ENCODE assay signal across 8 cellular contexts in the genomic region with DNA sequence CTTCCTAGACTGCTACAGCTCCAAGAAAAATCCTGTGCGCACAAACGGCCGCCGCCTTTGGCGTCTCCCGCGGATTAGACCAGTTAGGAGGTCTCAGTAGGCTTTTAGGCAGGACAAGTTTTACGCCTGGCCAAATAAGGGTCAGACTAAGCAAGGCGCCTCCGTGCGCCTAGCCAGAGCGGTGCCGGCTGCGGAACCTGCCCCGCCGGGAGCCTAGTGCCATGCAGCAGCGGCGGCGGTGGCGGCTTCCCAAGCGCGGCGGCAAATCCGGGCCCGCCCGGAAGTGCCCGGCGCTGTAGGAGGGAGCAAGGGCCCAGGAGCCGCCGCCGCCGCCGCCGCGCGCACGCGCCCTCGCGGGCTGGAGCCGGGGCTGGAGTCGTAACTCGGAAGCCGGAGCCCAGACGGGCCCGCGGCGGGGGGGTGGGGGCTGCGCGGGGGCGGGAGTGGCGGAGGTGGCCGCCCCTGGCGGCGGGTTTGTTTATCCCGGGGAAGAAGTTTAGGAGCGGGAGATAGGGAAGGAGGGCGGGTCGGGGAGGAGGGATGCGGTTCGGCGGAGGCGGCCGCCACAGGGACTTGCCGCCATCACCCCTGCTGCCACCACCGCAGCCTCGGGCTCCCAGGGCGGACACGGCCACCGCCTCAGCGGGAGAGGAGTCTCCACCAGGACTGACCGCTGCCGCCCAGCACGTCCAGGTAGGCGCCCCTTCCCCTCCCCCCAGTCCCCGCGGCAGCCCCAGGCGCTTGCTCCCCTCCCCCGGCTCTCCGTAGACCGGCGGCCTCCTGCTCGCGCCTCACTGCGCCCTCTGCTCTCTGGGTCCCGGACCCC. TPM values are rescaled to one million over a fixed set of nuclear protein-coding genes. Genes with fewer than 3 reads are reported as not detected.
DNase-seq lines count a peak whose midpoint lies in the region; ATAC-seq, FAIRE-seq and TF ChIP-seq lines count a peak whose summit lies in the region.

A gene (plus strand): TSS at position 344 of the 826 bp plus-strand sequence. CDS start 48,447 bp downstream, outside the sequence.

- H4K20me1 ChIP-seq in BLaER1 treated with 17β-estradiol and CSF1 and Interleukin-3, amounts not matched to agents 10 nM and 100 nM = peaks cover 0 to 41% (median 29%) of the 10 kb centered on the region in 11 experiments; a peak in 15 of 22 replicates
- H4K20me1 ChIP-seq in HepG2 (ENCODE audit: insufficient read depth, low read length) = peaks cover 27% of the 10 kb centered on the region; the same call in 1 of the 2 replicates

- H3K9ac ChIP-seq in BLaER1 treated with 17β-estradiol and CSF1 and Interleukin-3, amounts not matched to agents 10 nM and 100 nM = peak within 1 kb of the TSS; percentile 84 to 94 (median 89)
- peak within 1 kb of the TSS; percentile 95 for H3K9ac ChIP-seq in HepG2 (ENCODE audit: insufficient read depth, low read depth, low read length)

- POLR2A ChIA-PET in HepG2 (lab: Yijun Ruan, JAX) = interaction anchor here (0.7 to 5.0 kb wide), 23 partner anchors 8 to 573 kb away, joined by 3 to 65 read pairs (median 4); a partner anchor contains a TSS

- peak within 1 kb of the TSS; percentile 79 to 91 (median 87) for H3K27ac ChIP-seq in BLaER1 treated with 17β-estradiol and CSF1 and Interleukin-3, amounts not matched to agents 10 nM and 100 nM
- H3K27ac ChIP-seq in HepG2 (ENCODE audit: extremely low read length, insufficient read depth, low read length) = peak within 1 kb of the TSS; percentile 96

- H3K9me3 ChIP-seq in BLaER1 treated with 17β-estradiol and CSF1 and Interleukin-3, amounts not matched to agents 10 nM and 100 nM (replicated peaks in 1 of 11) = no peaks in the 10 kb centered on the region
- no peaks in the 10 kb centered on the region for H3K9me3 ChIP-seq in HepG2 (ENCODE audit: low read length)

- BruUV-seq in HepG2 (replicated peaks; lab: Mats Ljungman, UMichigan) = no TSS peak

- H3K79me2 ChIP-seq in HepG2 (ENCODE audit: insufficient read depth, low read length) = peaks cover 60% of the 10 kb centered on the region

- H3K4me3 ChIP-seq in BLaER1 treated with 17β-estradiol and CSF1 and Interleukin-3, amounts not matched to agents 10 nM and 100 nM = peak within 1 kb of the TSS; percentile 87 to 99 (median 90)
- H3K4me3 ChIP-seq in HepG2 (replicated peaks in 1 of 3; ENCODE audit: insufficient read depth in 1 of 3, low read depth in 2 of 3, low read length in 3 of 3) = peak within 1 kb of the TSS; percentile 78 to 94 (median 93)

- DNase-seq in GM19239 (ENCODE audit: insufficient read length, low spot score) (peak; percentile 82), NCI-H524 treated with DMSO at 0.1 percent for 48 hours (lab: John Stamatoyannopoulos, UW) (peak; percentile 10), dedifferentiated amniotic fluid mesenchymal stem cell (ENCODE audit: extremely low spot score) (peak; percentile 74), HepG2 (ENCODE audit: low spot score) (peak; percentile 87)
- peak; percentile 74 for DNase-seq in activated CD4-positive, alpha-beta T cell treated with anti-CD3 and anti-CD28 coated beads, Interleukin-2, amount 50 U/mL, for 1 hour
- peak; percentile 86 for DNase-seq in stimulated activated CD4-positive, alpha-beta T cell treated with anti-CD3 and anti-CD28 coated beads, Interleukin-4, amount 100 ng/mL, for 1 hour

- 0 out of 4 replicates have a peak, but pooled peaks of 1 of the 2 experiments have one; percentile 29 for TF ChIP-seq EP300 in HepG2 (IDR thresholded peaks at IDR 0.05; ENCODE audit: low read depth in 2 of 2, low read length in 2 of 2)
- TF ChIP-seq EP300 in HepG2 (CRISPR knock-in tag; IDR thresholded peaks at IDR 0.05; ENCODE audit: borderline replicate concordance) = no peak

- peak; percentile 69 for ATAC-seq in HG03442 (IDR thresholded peaks at IDR 0.05; ENCODE audit: unreplicated experiment)
- peak; percentile 92 for ATAC-seq in HepG2

- CTCF ChIA-PET in HepG2 (lab: Yijun Ruan, JAX; ENCODE audit: low intra/inter-chr PET ratio, low total read pairs) = interaction anchor here (1.4 kb wide), 1 partner anchor 128 kb away, joined by 3 read pairs; no protein-coding TSS in a partner anchor

- FAIRE-seq in GM19239 (lab: Jason Lieb, UNC) (peak; percentile 73), HepG2 (lab: Jason Lieb, UNC) (no peak)

- peak; percentile 81 for TF ChIP-seq RAD21 in HepG2 (CRISPR knock-in tag; IDR thresholded peaks at IDR 0.05)

- in situ Hi-C loops in HepG2 (cut with HindIII; ENCODE audit: extremely low pct_ligation_motif_present, low pct_unique_long_range_greater_than_20kb) = no loop called here

- peak within 1 kb of the TSS; percentile 83 to 99 (median 93) for H3K4me2 ChIP-seq in BLaER1 treated with 17β-estradiol and CSF1 and Interleukin-3, amounts not matched to agents 10 nM and 100 nM
- peak within 1 kb of the TSS; percentile 95 for H3K4me2 ChIP-seq in HepG2 (ENCODE audit: low read depth, low read length)

- TF ChIP-seq CTCF in HepG2 (CRISPR knock-in tag; IDR thresholded peaks at IDR 0.05) = peak; percentile 38; the same call in 1 of the 2 replicates

- intact Hi-C loops in HepG2 (cut with micrococcal nuclease; ENCODE audit: unreplicated experiment) = loop anchor here (2.0 to 10.0 kb wide), 7 partner anchors 27 to 589 kb away; no protein-coding TSS in a partner anchor

- peaks cover 31 to 67% (median 49%) of the 10 kb centered on the region in 10 experiments for H3K4me1 ChIP-seq in BLaER1 treated with 17β-estradiol and CSF1 and Interleukin-3, amounts not matched to agents 10 nM and 100 nM
- peaks cover 56% of the 10 kb centered on the region for H3K4me1 ChIP-seq in HepG2 (ENCODE audit: insufficient read depth, low read length)

- peak within 1 kb of the TSS; percentile 96 for H2AFZ ChIP-seq in HepG2 (ENCODE audit: low read length)

- H3K36me3 ChIP-seq in BLaER1 treated with 17β-estradiol and CSF1 and Interleukin-3, amounts not matched to agents 10 nM and 100 nM = peaks cover 0 to 6% (median 0%) of the 10 kb centered on the region in 11 experiments; a peak in 1 of 22 replicates
- H3K36me3 ChIP-seq in HepG2 (replicated peaks in 1 of 2; ENCODE audit: control insufficient read depth in 1 of 2, insufficient read depth in 2 of 2, low read length in 2 of 2) = no peaks in the 10 kb centered on the region

- peak; percentile 85 to 93 for TF ChIP-seq POLR2A in HepG2 (IDR thresholded peaks at IDR 0.05; ENCODE audit: insufficient read depth in 1 of 2, low read depth in 2 of 2, low read length in 2 of 2)

- WGBS in HepG2 (ENCODE audit: low lambda C conversion rate) = 1% methylated on average over 37 of the region's 86 CpGs

- H3K27me3 ChIP-seq in BLaER1 treated with 17β-estradiol and CSF1 and Interleukin-3, amounts not matched to agents 10 nM and 100 nM = no peaks in the 10 kb centered on the region
- H3K27me3 ChIP-seq in HepG2 (ENCODE audit: control insufficient read depth in 1 of 2, insufficient read depth in 2 of 2, low read length in 2 of 2) = no peaks in the 10 kb centered on the region; a peak in 1 of 5 replicates

TF ChIP-seq in HepG2, 621 proteins besides CTCF, POLR2A, EP300 and RAD21 (continues in another document):
- no peak for TF ChIP-seq ZNF430 (CRISPR knock-in tag; IDR thresholded peaks at IDR 0.05)
- TF ChIP-seq, protein P1, sequence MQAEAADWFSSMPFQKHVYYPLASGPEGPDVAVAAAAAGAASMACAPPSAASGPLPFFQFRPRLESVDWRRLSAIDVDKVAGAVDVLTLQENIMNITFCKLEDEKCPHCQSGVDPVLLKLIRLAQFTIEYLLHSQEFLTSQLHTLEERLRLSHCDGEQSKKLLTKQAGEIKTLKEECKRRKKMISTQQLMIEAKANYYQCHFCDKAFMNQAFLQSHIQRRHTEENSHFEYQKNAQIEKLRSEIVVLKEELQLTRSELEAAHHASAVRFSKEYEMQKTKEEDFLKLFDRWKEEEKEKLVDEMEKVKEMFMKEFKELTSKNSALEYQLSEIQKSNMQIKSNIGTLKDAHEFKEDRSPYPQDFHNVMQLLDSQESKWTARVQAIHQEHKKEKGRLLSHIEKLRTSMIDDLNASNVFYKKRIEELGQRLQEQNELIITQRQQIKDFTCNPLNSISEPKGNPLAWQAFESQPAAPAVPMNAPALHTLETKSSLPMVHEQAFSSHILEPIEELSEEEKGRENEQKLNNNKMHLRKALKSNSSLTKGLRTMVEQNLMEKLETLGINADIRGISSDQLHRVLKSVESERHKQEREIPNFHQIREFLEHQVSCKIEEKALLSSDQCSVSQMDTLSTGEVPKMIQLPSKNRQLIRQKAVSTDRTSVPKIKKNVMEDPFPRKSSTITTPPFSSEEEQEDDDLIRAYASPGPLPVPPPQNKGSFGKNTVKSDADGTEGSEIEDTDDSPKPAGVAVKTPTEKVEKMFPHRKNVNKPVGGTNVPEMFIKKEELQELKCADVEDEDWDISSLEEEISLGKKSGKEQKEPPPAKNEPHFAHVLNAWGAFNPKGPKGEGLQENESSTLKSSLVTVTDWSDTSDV (CRISPR knock-in tag; IDR thresholded peaks at IDR 0.05) = peak; percentile 85

RNA-seq across cellular contexts. Expression of the gene that starts here (rescaled TPM):
- total RNA-seq in HepG2 (2016; rRNA removed; fragmentation: Illumina TruSeq; extraction: Trizol) = 51.6 and 68.8 TPM in 2 replicates
- 10.0 and 11.5 TPM in 2 replicates for total RNA-seq in HepG2 (2016; cell fraction: cytosol; rRNA removed; fragmentation: Illumina TruSeq; extraction: Trizol; ENCODE audit: low read depth)
- total RNA-seq in HepG2 (2016; cell fraction: insoluble cytoplasmic fraction; rRNA removed; fragmentation: Illumina TruSeq; extraction: Trizol) = 47.5 and 62.1 TPM in 2 replicates
- 48.3 and 49.1 TPM in 2 replicates for total RNA-seq in HepG2 (2016; cell fraction: membrane; rRNA removed; fragmentation: Illumina TruSeq; extraction: Trizol)
- 43.8 and 44.8 TPM in 2 replicates for total RNA-seq in HepG2 (2016; cell fraction: nucleus; rRNA removed; fragmentation: Illumina TruSeq; extraction: Trizol)
- polyA plus RNA-seq in HepG2 (2011; rRNA removed) = 11.0 and 12.6 TPM in 2 replicates
- 6.4 and 7.3 TPM in 2 replicates for polyA plus RNA-seq in HepG2 (2011; cell fraction: cytosol; rRNA removed)
- polyA plus RNA-seq in HepG2 (2011; cell fraction: nucleus; rRNA removed) = 11.9 and 15.1 TPM in 2 replicates
- 18.9 and 24.1 TPM in 2 replicates for polyA plus RNA-seq in HepG2 (2012)
- 4.1 and 6.0 TPM in 2 replicates for polyA plus RNA-seq in HepG2 (2016; cell fraction: cytosol; fragmentation: Illumina TruSeq; extraction: Trizol; ENCODE audit: low read depth)
- 33.9 and 34.3 TPM in 2 replicates for polyA plus RNA-seq in HepG2 (2016; cell fraction: insoluble cytoplasmic fraction; fragmentation: Illumina TruSeq; extraction: Trizol; ENCODE audit: low read depth)
- polyA plus RNA-seq in HepG2 (2016; cell fraction: membrane; fragmentation: Illumina TruSeq; extraction: Trizol; ENCODE audit: low read depth) = 18.7 and 19.9 TPM in 2 replicates
- 16.2 and 18.6 TPM in 2 replicates for polyA plus RNA-seq in HepG2 (2016; cell fraction: nucleus; fragmentation: Illumina TruSeq; extraction: Trizol; ENCODE audit: insufficient read depth, low read depth)
- 4.7 and 17.9 TPM in 2 replicates for polyA minus RNA-seq in HepG2 (2011; rRNA and poly(A)+ RNA removed; ENCODE audit: low replicate concordance)
- polyA minus RNA-seq in HepG2 (2011; cell fraction: cytosol; rRNA and poly(A)+ RNA removed) = 17.1 and 17.5 TPM in 2 replicates
- 74.5 and 98.8 TPM in 2 replicates for polyA minus RNA-seq in HepG2 (2011; cell fraction: nucleus; rRNA and poly(A)+ RNA removed)

Comparison
In these comparisons a context has a peak if more than half of its experiments do, and no peak if none do; other contexts are left out.
1. Peak in every context shown above with its lines: DNase-seq, ATAC-seq, H3K4me3 ChIP-seq and H3K27ac ChIP-seq.
2. DNase-seq: peak in every context shown above with its lines; median percentile 87 in HepG2; 86 in stimulated activated CD4-positive, alpha-beta T cell treated with anti-CD3 and anti-CD28 coated beads, Interleukin-4, amount 100 ng/mL, for 1 hour; 82 in GM19239; 74 in activated CD4-positive, alpha-beta T cell treated with anti-CD3 and anti-CD28 coated beads, Interleukin-2, amount 50 U/mL, for 1 hour; 74 in dedifferentiated amniotic fluid mesenchymal stem cell; 10 in NCI-H524 treated with DMSO at 0.1 percent for 48 hours.